In genomic region chr2:178155524-178155923, GRCh38 we compare ENCODE assay signal across 39 cellular contexts.
"Had no signal": no experiment of that assay in that cellular context is flagged by ENCODE, and none has a peak within 500 bp of the region (broad histone marks: within the 10 kb centered on the region; RNA-seq: fewer than 3 reads in every experiment).

No MANE protein-coding gene starts in this region.

- ATAC-seq: activated naive CD4-positive, alpha-beta T cell treated with anti-CD3 and anti-CD28 coated beads, Interleukin-2, amount 50 U/mL, for 72 hours; activated naive CD8-positive, alpha-beta T cell treated with anti-CD3 and anti-CD28 coated beads, Interleukin-2, amount 50 U/mL, for 24 hours; activated T-cell treated with anti-CD3 and anti-CD28 coated beads, Interleukin-2, amount 50 U/mL, for 4 hours; activated T-cell treated with anti-CD3 and anti-CD28 coated beads, Interleukin-2, amount 50 U/mL, for 72 hours; activated T-helper 17 cell treated with anti-CD3 and anti-CD28 coated beads, Interleukin-2, amount 50 U/mL, for 72 hours; body of pancreas had no signal

- H3K27ac Mint-ChIP-seq: activated naive CD4-positive, alpha-beta T cell treated with anti-CD3 and anti-CD28 coated beads for 36 hours; activated naive CD4-positive, alpha-beta T cell treated with anti-CD3 and anti-CD28 coated beads, Interleukin-2, amount 10 ng/mL, durations not matched to agents 7 days and 5 days; activated naive CD4-positive, alpha-beta T cell treated with anti-CD3 and anti-CD28 coated beads, Interleukin-2, amount 50 U/mL, for 24 hours; activated naive CD4-positive, alpha-beta T cell treated with anti-CD3 and anti-CD28 coated beads, Interleukin-2, amount 50 U/mL, for 72 hours; activated naive CD8-positive, alpha-beta T cell; activated naive CD8-positive, alpha-beta T cell treated with anti-CD3 and anti-CD28 coated beads for 36 hours; activated naive CD8-positive, alpha-beta T cell treated with anti-CD3 and anti-CD28 coated beads, Interleukin-2, amount 10 ng/mL, durations not matched to agents 7 days and 5 days; activated naive CD8-positive, alpha-beta T cell treated with anti-CD3 and anti-CD28 coated beads, Interleukin-2, amount 50 U/mL, for 24 hours; activated T-cell treated with anti-CD3 and anti-CD28 coated beads, Interleukin-2, amount 50 U/mL, for 72 hours; activated T-helper 1 cell treated with anti-CD3 and anti-CD28 coated beads, Interleukin-12 subunit alpha, Interleukin-12 subunit beta, Interleukin-2, Interleukin-4 antibody, amounts not matched to agents 30 ng/mL and 10 ng/mL and 1 ng/mL, durations not matched to agents 14 hours and 24 hours and 36 hours; activated T-helper 17 cell treated with anti-CD3 and anti-CD28 coated beads, Interleukin-2, amount 50 U/mL, for 72 hours; activated T-helper 2 cell treated with anti-CD3 and anti-CD28 coated beads, Interferon-gamma antibody, Interleukin-2, Interleukin-4, amounts not matched to agents 10 μg/mL and 5 μg/mL and 100 μg/mL, durations not matched to agents 14 hours and 24 hours and 36 hours; brain had no signal

- H3K27ac ChIP-seq: adrenal gland, ascending aorta, body of pancreas, brain microvascular endothelial cell, breast epithelium, cardiac muscle cell had no signal

- H3K9me3 ChIP-seq: adrenal gland, ascending aorta, body of pancreas, breast epithelium had no signal

- H3K4me3 ChIP-seq: adrenal gland, ascending aorta, body of pancreas, breast epithelium, cardiac muscle cell had no signal

- H3K9me3 Mint-ChIP-seq: activated naive CD4-positive, alpha-beta T cell treated with anti-CD3 and anti-CD28 coated beads, Interleukin-2, amount 10 ng/mL, durations not matched to agents 7 days and 5 days; activated naive CD8-positive, alpha-beta T cell treated with anti-CD3 and anti-CD28 coated beads, Interleukin-2, amount 10 ng/mL, durations not matched to agents 7 days and 5 days; activated T-helper 1 cell treated with anti-CD3 and anti-CD28 coated beads, Interleukin-12 subunit alpha, Interleukin-12 subunit beta, Interleukin-2, Interleukin-4 antibody, amounts not matched to agents 30 ng/mL and 10 ng/mL and 1 ng/mL, durations not matched to agents 14 hours and 24 hours and 36 hours; activated T-helper 2 cell treated with anti-CD3 and anti-CD28 coated beads, Interferon-gamma antibody, Interleukin-2, Interleukin-4, amounts not matched to agents 10 μg/mL and 5 μg/mL and 100 μg/mL, durations not matched to agents 14 hours and 24 hours and 36 hours had no signal

- H3K4me1 Mint-ChIP-seq: activated naive CD4-positive, alpha-beta T cell treated with anti-CD3 and anti-CD28 coated beads, Interleukin-2, amount 10 ng/mL, durations not matched to agents 7 days and 5 days; activated naive CD4-positive, alpha-beta T cell treated with anti-CD3 and anti-CD28 coated beads, Interleukin-2, amount 50 U/mL, for 24 hours; activated naive CD8-positive, alpha-beta T cell treated with anti-CD3 and anti-CD28 coated beads for 36 hours; activated naive CD8-positive, alpha-beta T cell treated with anti-CD3 and anti-CD28 coated beads, Interleukin-2, amount 10 ng/mL, durations not matched to agents 7 days and 5 days; activated naive CD8-positive, alpha-beta T cell treated with anti-CD3 and anti-CD28 coated beads, Interleukin-2, amount 50 U/mL, for 24 hours; activated T-helper 17 cell treated with anti-CD3 and anti-CD28 coated beads, Interleukin-2, amount 50 U/mL, for 72 hours; central memory CD8-positive, alpha-beta T cell had no signal

- H3K4me1 ChIP-seq: adrenal gland, ascending aorta, breast epithelium had no signal

- H3K4me3 Mint-ChIP-seq: activated naive CD4-positive, alpha-beta T cell treated with anti-CD3 and anti-CD28 coated beads for 36 hours; activated naive CD4-positive, alpha-beta T cell treated with anti-CD3 and anti-CD28 coated beads, Interleukin-2, amount 10 ng/mL, durations not matched to agents 7 days and 5 days; activated naive CD4-positive, alpha-beta T cell treated with anti-CD3 and anti-CD28 coated beads, Interleukin-2, amount 50 U/mL, for 24 hours; activated naive CD8-positive, alpha-beta T cell; activated naive CD8-positive, alpha-beta T cell treated with anti-CD3 and anti-CD28 coated beads for 36 hours; activated naive CD8-positive, alpha-beta T cell treated with anti-CD3 and anti-CD28 coated beads, Interleukin-2, amount 10 ng/mL, durations not matched to agents 7 days and 5 days; activated naive CD8-positive, alpha-beta T cell treated with anti-CD3 and anti-CD28 coated beads, Interleukin-2, amount 50 U/mL, for 24 hours; activated T-cell treated with anti-CD3 and anti-CD28 coated beads, Interleukin-2, amount 50 U/mL, for 4 hours; activated T-cell treated with anti-CD3 and anti-CD28 coated beads, Interleukin-2, amount 50 U/mL, for 72 hours; activated T-helper 1 cell treated with anti-CD3 and anti-CD28 coated beads, Interleukin-12 subunit alpha, Interleukin-12 subunit beta, Interleukin-2, Interleukin-4 antibody, amounts not matched to agents 30 ng/mL and 10 ng/mL and 1 ng/mL, durations not matched to agents 14 hours and 24 hours and 36 hours; activated T-helper 17 cell treated with anti-CD3 and anti-CD28 coated beads, Interleukin-2, amount 50 U/mL, for 72 hours; brain; central memory CD8-positive, alpha-beta T cell had no signal

- DNase-seq: activated effector memory CD4-positive, alpha-beta T cell treated with anti-CD3 and anti-CD28 coated beads, Interleukin-2, amount 50 U/mL, for 16 hours; activated effector memory CD4-positive, alpha-beta T cell treated with Interleukin-2 at 50 U/mL for 16 hours; activated gamma-delta T cell; activated gamma-delta T cell treated with Interleukin-2 at 50 U/mL for 16 hours; activated naive CD4-positive, alpha-beta T cell; activated naive CD4-positive, alpha-beta T cell treated with anti-CD3 and anti-CD28 coated beads for 36 hours; activated naive CD4-positive, alpha-beta T cell treated with anti-CD3 and anti-CD28 coated beads, Interleukin-2, amount 10 ng/mL, durations not matched to agents 7 days and 5 days; activated naive CD4-positive, alpha-beta T cell treated with anti-CD3 and anti-CD28 coated beads, Interleukin-2, amount 50 U/mL, for 16 hours; activated naive CD4-positive, alpha-beta T cell treated with Interleukin-2 at 50 U/mL for 16 hours; activated naive CD8-positive, alpha-beta T cell treated with anti-CD3 and anti-CD28 coated beads for 36 hours; activated naive CD8-positive, alpha-beta T cell treated with anti-CD3 and anti-CD28 coated beads, Interleukin-2, amount 10 ng/mL, durations not matched to agents 7 days and 5 days; activated naive CD8-positive, alpha-beta T cell treated with anti-CD3 and anti-CD28 coated beads, Interleukin-2, amount 50 U/mL, for 24 hours; activated T-cell treated with anti-CD3 and anti-CD28 coated beads, Interleukin-2, amount 50 U/mL, for 4 hours; activated T-cell treated with anti-CD3 and anti-CD28 coated beads, Interleukin-2, amount 50 U/mL, for 48 hours; activated T-cell treated with anti-CD3 and anti-CD28 coated beads, Interleukin-2, amount 50 U/mL, for 72 hours; adrenal gland; amniotic stem cell; amygdala; anterior cingulate cortex; aorta; body of pancreas; brain microvascular endothelial cell; caudate nucleus; central memory CD4-positive, alpha-beta T cell; cerebellar nuclear complex had no signal

- H3K27me3 ChIP-seq: adrenal gland, ascending aorta, body of pancreas, brain microvascular endothelial cell, breast epithelium, cardiac muscle cell had no signal

- FAIRE-seq: astrocyte, bronchial epithelial cell, colon had no signal

- H3K36me3 ChIP-seq: adrenal gland, ascending aorta, brain microvascular endothelial cell, breast epithelium, cardiac muscle cell had no signal

- H3K36me3 Mint-ChIP-seq: activated naive CD4-positive, alpha-beta T cell treated with anti-CD3 and anti-CD28 coated beads, Interleukin-2, amount 10 ng/mL, durations not matched to agents 7 days and 5 days; activated naive CD4-positive, alpha-beta T cell treated with anti-CD3 and anti-CD28 coated beads, Interleukin-2, amount 50 U/mL, for 24 hours; activated naive CD8-positive, alpha-beta T cell; activated naive CD8-positive, alpha-beta T cell treated with anti-CD3 and anti-CD28 coated beads for 36 hours; activated naive CD8-positive, alpha-beta T cell treated with anti-CD3 and anti-CD28 coated beads, Interleukin-2, amount 10 ng/mL, durations not matched to agents 7 days and 5 days; brain had no signal
